7 cellular contexts compared by ENCODE assay signal in the genomic region with DNA sequence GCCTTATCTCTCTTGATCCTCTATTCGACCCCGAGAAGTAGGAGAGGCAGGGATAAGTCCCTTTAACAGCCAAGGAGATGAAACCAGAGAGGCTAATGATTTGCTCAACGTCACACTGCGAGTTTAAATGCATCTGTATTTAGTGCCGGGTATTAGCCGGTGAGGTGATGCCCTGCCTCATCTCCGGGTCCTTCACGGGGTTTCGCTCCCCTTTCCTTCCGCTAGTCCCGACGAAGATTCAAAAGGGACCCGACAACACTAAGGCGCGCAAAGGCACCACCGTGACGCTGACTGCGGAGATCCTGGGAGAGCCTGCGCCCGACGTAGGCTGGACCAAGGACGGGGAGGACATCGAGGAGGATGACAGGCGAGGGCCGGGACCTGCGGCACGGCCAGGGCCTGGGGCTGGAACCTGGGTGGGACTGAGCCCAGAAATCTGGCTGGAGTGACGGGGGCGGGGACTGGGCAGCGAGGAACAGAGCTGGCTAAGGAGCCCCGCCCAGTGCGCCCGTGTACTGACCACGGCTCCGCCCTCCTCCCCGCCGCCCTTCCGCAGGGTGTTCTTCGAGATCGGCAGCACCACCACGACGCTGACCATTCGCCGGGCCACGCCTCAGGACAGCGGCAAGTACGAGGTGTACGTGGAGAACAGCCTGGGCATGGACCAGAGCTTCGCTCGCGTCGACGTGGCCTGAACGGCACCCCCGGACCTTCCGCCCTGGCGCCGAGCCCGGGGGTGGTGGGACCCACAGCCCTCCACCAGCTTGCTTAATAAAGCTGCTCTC. TPM values are rescaled to one million over a fixed set of nuclear protein-coding genes. Genes with fewer than 3 reads are reported as not detected.
DNase-seq lines count a peak whose midpoint lies in the region; ATAC-seq and TF ChIP-seq lines count a peak whose summit lies in the region.

No MANE protein-coding gene starts in this region.

- peak overlapping the region; percentile 88 for H3K27ac Mint-ChIP-seq in HFFc6

- H3K36me3 Mint-ChIP-seq in HFFc6 (ENCODE audit: low read depth) = no peaks in the 10 kb centered on the region; the same call in 1 of the 2 replicates

- peak overlapping the region; percentile 91 for H3K4me3 Mint-ChIP-seq in HFFc6

- peaks cover 41% of the 10 kb centered on the region for H3K4me1 Mint-ChIP-seq in HFFc6 (ENCODE audit: low read depth)

- H3K4me3 ChIP-seq in heart left ventricle (peak overlapping the region; percentile 35 to 89 (median 78)), parathyroid adenoma (ENCODE audit: low read depth, low read length) (peak overlapping the region; percentile 82)

- peaks cover 0 to 41% (median 0%) of the 10 kb centered on the region in 9 donors for H3K27me3 ChIP-seq in heart left ventricle
- H3K27me3 ChIP-seq in parathyroid adenoma (ENCODE audit: control insufficient read depth, insufficient read depth, low read length) = no peaks in the 10 kb centered on the region

- H3K9me3 Mint-ChIP-seq in HFFc6 = no peaks in the 10 kb centered on the region

- H3K79me2 ChIP-seq in parathyroid adenoma = no peaks in the 10 kb centered on the region

- peak; percentile 0 to 86 for TF ChIP-seq POLR2A in heart left ventricle (IDR thresholded peaks at IDR 0.05)

- intact Hi-C loops in heart left ventricle (cut with DNase I) = loop anchor here in 3 of 10 donors (1.0 to 5.0 kb wide), 3 partner anchors 35 to 101 kb away; no protein-coding TSS in a partner anchor

- H3K4me2 ChIP-seq in parathyroid adenoma (ENCODE audit: low read length) = peak overlapping the region; percentile 88

- peak; percentile 72 to 85 (median 84) for ATAC-seq in heart left ventricle
- no peak for ATAC-seq in HG03196 (IDR thresholded peaks at IDR 0.05; ENCODE audit: unreplicated experiment)

- H3K27ac ChIP-seq in adipose tissue (ENCODE audit: low read depth, low read length) (peak overlapping the region; percentile 73), heart left ventricle (peak overlapping the region; percentile 94 to 100 (median 98)), parathyroid adenoma (peak overlapping the region; percentile 68)

- H3K4me1 ChIP-seq in heart left ventricle (peaks cover 0 to 50% (median 35%) of the 10 kb centered on the region in 12 donors), parathyroid adenoma (peaks cover 13% of the 10 kb centered on the region)

- WGBS in adipose tissue, 3 donors = 1 to 4% (median 3%) methylated on average over 57 to 59 of the region's 59 CpGs
- 7 to 30% (median 12%) methylated on average over 26 to 59 of the region's 59 CpGs for WGBS in heart left ventricle, 4 donors

- TF ChIP-seq CTCF in HFFc6 (IDR thresholded peaks at IDR 0.05) (no peak), heart left ventricle (IDR thresholded peaks at IDR 0.05) (no peak), parathyroid adenoma (IDR thresholded peaks at IDR 0.05) (no peak)

- H3K9me3 ChIP-seq in heart left ventricle (no peaks in the 10 kb centered on the region), parathyroid adenoma (ENCODE audit: control insufficient read depth, low read length) (no peaks in the 10 kb centered on the region)

- DNase-seq in GM04504 (ENCODE audit: low read depth) (peak; percentile 55), HFFc6 (peak; percentile 85), NCI-H82 treated with DMSO at 0.1 percent for 48 hours (lab: John Stamatoyannopoulos, UW; ENCODE audit: unreplicated experiment) (peak; percentile 65), heart left ventricle (peak; percentile 90 to 96 (median 96))

- peaks cover 0 to 13% (median 8%) of the 10 kb centered on the region in 9 donors for H3K36me3 ChIP-seq in heart left ventricle
- H3K36me3 ChIP-seq in parathyroid adenoma (ENCODE audit: control insufficient read depth, insufficient read depth, low read length) = no peaks in the 10 kb centered on the region

- H3K27me3 Mint-ChIP-seq in HFFc6 (ENCODE audit: insufficient read depth) = peaks cover 2% of the 10 kb centered on the region

- no peak overlapping the region for H3K9ac ChIP-seq in parathyroid adenoma

- peak overlapping the region; percentile 70 for H2AFZ ChIP-seq in parathyroid adenoma

RNA-seq across cellular contexts. Expression of gene GMPPA, which starts 1.0 kb away (rescaled TPM):
- 10 to 100 TPM; 68.9 to 85.3 (median 74.1) TPM for total RNA-seq in HFFc6 (2021; fragmentation: NEBNext Ultra II Directional; extraction: Animal tissue kit (Norgen Biotek cat#: 25700))
- polyA plus RNA-seq in adipose tissue (10 to 100 TPM; 27.5 to 39.9 (median 35.8) TPM), heart left ventricle (10 to 100 TPM; 18.2 to 35.5 TPM)
- 10 to 100 TPM; 15.8 to 31.6 (median 20.1) TPM for total RNA-seq in heart left ventricle

RNA-seq across cellular contexts. Expression of gene ASIC4, which starts 16.6 kb away (rescaled TPM):
- total RNA-seq in HFFc6 (2021; fragmentation: NEBNext Ultra II Directional; extraction: Animal tissue kit (Norgen Biotek cat#: 25700)) = under 1 TPM in 3 of 6 experiments, not detected in 3; 0.05 to 0.19 (median 0.07) TPM
- polyA plus RNA-seq in adipose tissue (under 1 TPM in 2 of 3 donors, not detected in 1; 0.02 to 0.11 TPM), heart left ventricle (under 1 TPM; 0.03 to 0.08 TPM)
- total RNA-seq in heart left ventricle = under 1 TPM in 1 of 9 donors, not detected in 8; 0.10 TPM

RNA-seq across cellular contexts. Expression of gene CHPF, which starts 45.9 kb away (rescaled TPM):
- total RNA-seq in HFFc6 (2021; fragmentation: NEBNext Ultra II Directional; extraction: Animal tissue kit (Norgen Biotek cat#: 25700)) = 100 to 1,000 TPM; 116 to 190 (median 139) TPM
- polyA plus RNA-seq in adipose tissue (100 to 1,000 TPM in 1 of 3 donors, 10 to 100 TPM in 2; 15.7 to 113 (median 21.8) TPM), heart left ventricle (100 to 1,000 TPM in 1 of 2 donors, 10 to 100 TPM in 1; 74.1 to 209 TPM)
- total RNA-seq in heart left ventricle = 100 to 1,000 TPM in 6 of 9 donors, 10 to 100 TPM in 3; 77.9 to 196 (median 138) TPM

RNA-seq across cellular contexts. Expression of gene TMEM198, which starts 46.1 kb away (rescaled TPM):
- 1 to 10 TPM; 2.3 to 2.8 (median 2.7) TPM for total RNA-seq in HFFc6 (2021; fragmentation: NEBNext Ultra II Directional; extraction: Animal tissue kit (Norgen Biotek cat#: 25700))
- polyA plus RNA-seq in adipose tissue (1 to 10 TPM; 2.3 to 9.5 (median 3.7) TPM), heart left ventricle (10 to 100 TPM in 1 of 2 donors, 1 to 10 TPM in 1; 2.2 to 10.2 TPM)
- total RNA-seq in heart left ventricle = 1 to 10 TPM in 8 of 9 donors, under 1 TPM in 1; 0.65 to 4.7 (median 2.3) TPM
